Comparison of ENCODE assay signal across 8 cellular contexts in the genomic region with DNA sequence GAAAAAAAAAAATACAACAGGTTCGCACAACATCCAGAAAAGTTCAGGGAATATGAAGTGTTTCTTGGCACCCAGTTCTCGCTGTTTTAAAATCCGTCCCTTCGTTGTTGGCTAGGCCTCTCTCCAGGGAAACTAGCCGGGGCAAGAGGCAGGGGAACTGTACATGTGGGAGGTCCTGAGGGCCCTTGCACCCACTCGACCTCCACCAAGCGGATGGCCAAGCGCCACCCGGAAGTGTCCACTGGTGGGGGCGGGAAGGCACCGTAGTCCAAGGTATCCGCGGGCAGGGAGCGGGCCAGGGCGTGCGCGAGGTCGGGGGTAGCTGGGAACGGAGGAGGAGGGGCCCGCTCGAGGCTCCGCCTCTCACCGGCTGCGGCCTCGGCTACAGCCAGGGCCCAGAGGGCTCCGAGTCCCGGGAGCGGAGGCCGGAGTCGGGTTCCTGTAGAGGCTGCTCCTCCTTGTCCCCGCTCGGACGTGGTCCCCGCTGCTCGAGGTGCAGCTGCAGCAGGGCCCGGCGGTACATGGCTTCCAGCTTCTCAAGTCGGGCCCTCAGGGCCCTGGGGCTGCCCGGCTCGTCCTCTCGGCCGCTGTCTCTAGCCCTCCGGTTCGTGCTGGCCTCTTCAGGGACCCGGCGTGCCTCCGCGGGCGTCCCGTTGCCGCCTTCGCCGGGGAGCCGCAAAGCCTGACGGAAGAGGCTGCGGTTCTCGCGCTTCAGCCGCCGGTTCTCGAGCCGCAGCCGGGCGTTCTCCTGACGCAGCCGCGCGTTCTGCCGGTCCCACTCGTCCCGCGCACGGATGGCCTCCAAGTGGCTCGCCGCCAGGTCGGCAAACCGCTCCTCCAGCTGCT. TPM values are rescaled to one million over a fixed set of nuclear protein-coding genes. Genes with fewer than 3 reads are reported as not detected.
DNase-seq lines count a peak whose midpoint lies in the region; ATAC-seq, FAIRE-seq and TF ChIP-seq lines count a peak whose summit lies in the region.

No MANE protein-coding gene starts in this region.

- no peaks in the 10 kb centered on the region for H3K36me3 Mint-ChIP-seq in endothelial cell (ENCODE audit: low read depth, unreplicated experiment)

- no peaks in the 10 kb centered on the region for H3K9me3 ChIP-seq in liver (ENCODE audit: control insufficient read depth in 4 of 4, low read length in 3 of 4)
- no peaks in the 10 kb centered on the region; the same call in 1 of the 2 replicates for H3K9me3 ChIP-seq in HepG2 (ENCODE audit: low read length)
- no peaks in the 10 kb centered on the region for H3K9me3 ChIP-seq in lower lobe of right lung
- no peaks in the 10 kb centered on the region for H3K9me3 ChIP-seq in subcutaneous abdominal adipose tissue (ENCODE audit: control insufficient read depth in 5 of 5, low read length in 5 of 5)

- no peak for DNase-seq in HepG2 (ENCODE audit: low spot score)
- DNase-seq in HT1080 (ENCODE audit: low read depth): peak; percentile 80
- peak; percentile 64 for DNase-seq in SKM-1 treated with dmso at 0.1 percent for 144 hours (lab: John Stamatoyannopoulos, UW; ENCODE audit: unreplicated experiment)
- peak; percentile 59 for DNase-seq in endothelial cell (ENCODE audit: low spot score)
- peak; percentile 93 for DNase-seq in lower lobe of right lung
- no peak for DNase-seq in HCEC 1CT

- H3K4me3 Mint-ChIP-seq in endothelial cell (ENCODE audit: unreplicated experiment): peak overlapping the region; percentile 85

- BruUV-seq in HepG2 (replicated peaks; lab: Mats Ljungman, UMichigan): no TSS peak

- intact Hi-C loops in HepG2 (cut with micrococcal nuclease; ENCODE audit: unreplicated experiment): no loop called here
- intact Hi-C loops in lower lobe of right lung (cut with DNase I): no loop called here

- no peak overlapping the region for H3K4me2 ChIP-seq in HepG2 (ENCODE audit: low read depth, low read length)

- no peaks in the 10 kb centered on the region for H3K9me3 Mint-ChIP-seq in endothelial cell (ENCODE audit: unreplicated experiment)

- peak overlapping the region; percentile 96 to 98 for H3K27ac ChIP-seq in liver (ENCODE audit: low read depth in 1 of 2, low read length in 2 of 2)
- H3K27ac ChIP-seq in HepG2 (ENCODE audit: extremely low read length, insufficient read depth, low read length): no peak overlapping the region
- peak overlapping the region; percentile 99 for H3K27ac ChIP-seq in lower lobe of right lung
- peak overlapping the region; percentile 93 for H3K27ac ChIP-seq in subcutaneous abdominal adipose tissue (ENCODE audit: low read depth, low read length)

- CTCF ChIA-PET in HepG2 (lab: Yijun Ruan, JAX; ENCODE audit: low intra/inter-chr PET ratio, low total read pairs): no interaction called here

- in situ Hi-C loops in HepG2 (cut with HindIII; ENCODE audit: extremely low pct_ligation_motif_present, low pct_unique_long_range_greater_than_20kb): loop anchor here (25.0 kb wide), 1 partner anchor 110 kb away; no protein-coding TSS in a partner anchor

- H3K27me3 ChIP-seq in liver (ENCODE audit: control insufficient read depth in 4 of 4, insufficient read depth in 4 of 4, low read length in 3 of 4) (no peaks in the 10 kb centered on the region), HepG2 (ENCODE audit: control insufficient read depth in 1 of 2, insufficient read depth in 2 of 2, low read length in 2 of 2) (no peaks in the 10 kb centered on the region), lower lobe of right lung (ENCODE audit: low read depth) (no peaks in the 10 kb centered on the region), subcutaneous abdominal adipose tissue (ENCODE audit: control insufficient read depth in 5 of 5, insufficient read depth in 4 of 5, low read length in 5 of 5) (no peaks in the 10 kb centered on the region)

- no peaks in the 10 kb centered on the region for H3K79me2 ChIP-seq in HepG2 (ENCODE audit: insufficient read depth, low read length)

- no peak for TF ChIP-seq EP300 in HepG2 (IDR thresholded peaks at IDR 0.05; ENCODE audit: low read depth in 2 of 2, low read length in 2 of 2)
- no peak for TF ChIP-seq EP300 in HepG2 (CRISPR knock-in tag; IDR thresholded peaks at IDR 0.05; ENCODE audit: borderline replicate concordance)

- H3K4me1 Mint-ChIP-seq in endothelial cell (ENCODE audit: unreplicated experiment): peaks cover 4% of the 10 kb centered on the region

- POLR2A ChIA-PET in HepG2 (lab: Yijun Ruan, JAX): no interaction called here

- H3K9ac ChIP-seq in liver (ENCODE audit: low read depth in 1 of 2, low read length in 2 of 2): peak overlapping the region; percentile 26 to 92
- H3K9ac ChIP-seq in HepG2 (ENCODE audit: insufficient read depth, low read depth, low read length): no peak overlapping the region
- peak overlapping the region in 4 of 5 donors; percentile 96 to 99 (median 98) for H3K9ac ChIP-seq in subcutaneous abdominal adipose tissue (ENCODE audit: low read length in 5 of 5)

- H3K4me1 ChIP-seq in liver (ENCODE audit: control insufficient read depth in 4 of 4, insufficient read depth in 4 of 4, low read length in 3 of 4): peaks cover 1 to 14% (median 6%) of the 10 kb centered on the region in 4 donors
- no peaks in the 10 kb centered on the region for H3K4me1 ChIP-seq in HepG2 (ENCODE audit: insufficient read depth, low read length)
- H3K4me1 ChIP-seq in lower lobe of right lung: peaks cover 7% of the 10 kb centered on the region
- H3K4me1 ChIP-seq in subcutaneous abdominal adipose tissue (ENCODE audit: control insufficient read depth in 5 of 5, insufficient read depth in 5 of 5, low read length in 5 of 5): peaks cover 0 to 21% (median 18%) of the 10 kb centered on the region in 5 donors

- ATAC-seq in HepG2 (no peak), lower lobe of right lung (peak; percentile 98)

- no peak for FAIRE-seq in HepG2 (lab: Jason Lieb, UNC)

- H3K4me3 ChIP-seq in liver (ENCODE audit: low read depth in 1 of 3, low read length in 3 of 3) (peak overlapping the region; percentile 66 to 95 (median 69)), HepG2 (replicated peaks in 1 of 3; ENCODE audit: insufficient read depth in 1 of 3, low read depth in 2 of 3, low read length in 3 of 3) (no peak overlapping the region), lower lobe of right lung (peak overlapping the region; percentile 88), subcutaneous abdominal adipose tissue (ENCODE audit: low read depth in 1 of 5, low read length in 5 of 5) (peak overlapping the region; percentile 61 to 92 (median 81))

- peak in 1 of 2 donors; percentile 22 for TF ChIP-seq RAD21 in liver (IDR thresholded peaks at IDR 0.05)
- TF ChIP-seq RAD21 in HepG2 (CRISPR knock-in tag; IDR thresholded peaks at IDR 0.05): no peak

- H3K36me3 ChIP-seq in liver (ENCODE audit: control insufficient read depth in 4 of 4, insufficient read depth in 3 of 4, low read depth in 1 of 4, low read length in 3 of 4) (no peaks in the 10 kb centered on the region), HepG2 (replicated peaks in 1 of 2; ENCODE audit: control insufficient read depth in 1 of 2, insufficient read depth in 2 of 2, low read length in 2 of 2) (no peaks in the 10 kb centered on the region), lower lobe of right lung (no peaks in the 10 kb centered on the region), subcutaneous abdominal adipose tissue (ENCODE audit: control insufficient read depth in 5 of 5, insufficient read depth in 5 of 5, low read length in 5 of 5) (no peaks in the 10 kb centered on the region)

- H4K20me1 ChIP-seq in HepG2 (ENCODE audit: insufficient read depth, low read length): no peaks in the 10 kb centered on the region

- peak overlapping the region; percentile 26 for H3K27ac Mint-ChIP-seq in endothelial cell (ENCODE audit: unreplicated experiment)

- TF ChIP-seq CTCF in liver (IDR thresholded peaks at IDR 0.05; ENCODE audit: low read depth, low read length, missing input control): no peak
- no peak for TF ChIP-seq CTCF in HepG2 (CRISPR knock-in tag; IDR thresholded peaks at IDR 0.05)
- no peak for TF ChIP-seq CTCF in endothelial cell (IDR thresholded peaks at IDR 0.05; ENCODE audit: unreplicated experiment)
- TF ChIP-seq CTCF in lower lobe of right lung (IDR thresholded peaks at IDR 0.05): no peak

- no peak overlapping the region for H2AFZ ChIP-seq in HepG2 (ENCODE audit: low read length)

- whole genome bisulfite sequencing in liver: 4% methylated on average over 77 of the region's 77 CpGs
- WGBS in HepG2 (ENCODE audit: low lambda C conversion rate): 87% methylated on average over 39 of the region's 77 CpGs

- TF ChIP-seq POLR2A in HepG2 (IDR thresholded peaks at IDR 0.05; ENCODE audit: insufficient read depth in 1 of 2, low read depth in 2 of 2, low read length in 2 of 2): no peak

- no peaks in the 10 kb centered on the region for H3K27me3 Mint-ChIP-seq in endothelial cell (ENCODE audit: unreplicated experiment)

TF ChIP-seq in HepG2, 621 proteins besides CTCF, POLR2A, EP300 and RAD21 (continues in another document):
- no peak for TF ChIP-seq FOXO1 (CRISPR knock-in tag; IDR thresholded peaks at IDR 0.05)

RNA-seq across cellular contexts. Expression of a gene that starts 0.7 kb away (rescaled TPM):
- 1 to 10 TPM; 5.3 to 6.4 TPM for total RNA-seq in liver
- polyA plus RNA-seq in liver: 1 to 10 TPM; 3.9 to 6.3 TPM
- total RNA-seq in HepG2 (2016; rRNA removed; fragmentation: Illumina TruSeq; extraction: Trizol): not detected in 2 replicates
- total RNA-seq in HepG2 (2016; cell fraction: cytosol; rRNA removed; fragmentation: Illumina TruSeq; extraction: Trizol; ENCODE audit: low read depth): not detected in 2 replicates
- not detected in 2 replicates for total RNA-seq in HepG2 (2016; cell fraction: insoluble cytoplasmic fraction; rRNA removed; fragmentation: Illumina TruSeq; extraction: Trizol)
- total RNA-seq in HepG2 (2016; cell fraction: membrane; rRNA removed; fragmentation: Illumina TruSeq; extraction: Trizol): not detected in 2 replicates
- total RNA-seq in HepG2 (2016; cell fraction: nucleus; rRNA removed; fragmentation: Illumina TruSeq; extraction: Trizol): not detected in 2 replicates
- polyA plus RNA-seq in HepG2 (2011; rRNA removed): not detected in 2 replicates
- not detected in 2 replicates for polyA plus RNA-seq in HepG2 (2011; cell fraction: cytosol; rRNA removed)
- not detected in 2 replicates for polyA plus RNA-seq in HepG2 (2011; cell fraction: nucleus; rRNA removed)
- not detected in 2 replicates for polyA plus RNA-seq in HepG2 (2012)
- polyA plus RNA-seq in HepG2 (2016; cell fraction: cytosol; fragmentation: Illumina TruSeq; extraction: Trizol; ENCODE audit: low read depth): not detected in 2 replicates
- polyA plus RNA-seq in HepG2 (2016; cell fraction: insoluble cytoplasmic fraction; fragmentation: Illumina TruSeq; extraction: Trizol; ENCODE audit: low read depth): not detected in 2 replicates
- polyA plus RNA-seq in HepG2 (2016; cell fraction: membrane; fragmentation: Illumina TruSeq; extraction: Trizol; ENCODE audit: low read depth): not detected in 2 replicates
- polyA plus RNA-seq in HepG2 (2016; cell fraction: nucleus; fragmentation: Illumina TruSeq; extraction: Trizol; ENCODE audit: insufficient read depth, low read depth): not detected in 2 replicates
- polyA minus RNA-seq in HepG2 (2011; rRNA and poly(A)+ RNA removed; ENCODE audit: low replicate concordance): 3.9 TPM in 1 of 2 replicates, not detected in the other
- polyA minus RNA-seq in HepG2 (2011; cell fraction: cytosol; rRNA and poly(A)+ RNA removed): not detected in 2 replicates
- not detected in 2 replicates for polyA minus RNA-seq in HepG2 (2011; cell fraction: nucleus; rRNA and poly(A)+ RNA removed)
- 9.5 and 11.5 TPM in 2 replicates for total RNA-seq in HT1080 (2014; rRNA removed; shearing (Covaris generic))
- polyA plus RNA-seq in HT1080 (2015; cell fraction: cytosol; rRNA removed): 6.0 and 7.6 TPM in 2 replicates
- 2.3 and 3.2 TPM in 2 replicates for polyA plus RNA-seq in HT1080 (2015; cell fraction: nucleus; rRNA removed)
- 3.8 TPM for total RNA-seq in endothelial cell (ENCODE audit: unreplicated experiment)
- total RNA-seq in lower lobe of right lung: 11.6 TPM

Comparison
In these comparisons a context has a peak if more than half of its experiments do, and no peak if none do; other contexts are left out.
1. H3K4me3 ChIP-seq: peak in liver (3 of 3), lower lobe of right lung (single experiment) and subcutaneous abdominal adipose tissue (5 of 5); none in HepG2 (0 of 3).
2. DNase-seq: peak in HT1080 (single experiment), SKM-1 treated with dmso at 0.1 percent for 144 hours (single experiment), endothelial cell (single experiment) and lower lobe of right lung (single experiment); none in HepG2 (single experiment) and HCEC 1CT (single experiment).